In the genomic region with DNA sequence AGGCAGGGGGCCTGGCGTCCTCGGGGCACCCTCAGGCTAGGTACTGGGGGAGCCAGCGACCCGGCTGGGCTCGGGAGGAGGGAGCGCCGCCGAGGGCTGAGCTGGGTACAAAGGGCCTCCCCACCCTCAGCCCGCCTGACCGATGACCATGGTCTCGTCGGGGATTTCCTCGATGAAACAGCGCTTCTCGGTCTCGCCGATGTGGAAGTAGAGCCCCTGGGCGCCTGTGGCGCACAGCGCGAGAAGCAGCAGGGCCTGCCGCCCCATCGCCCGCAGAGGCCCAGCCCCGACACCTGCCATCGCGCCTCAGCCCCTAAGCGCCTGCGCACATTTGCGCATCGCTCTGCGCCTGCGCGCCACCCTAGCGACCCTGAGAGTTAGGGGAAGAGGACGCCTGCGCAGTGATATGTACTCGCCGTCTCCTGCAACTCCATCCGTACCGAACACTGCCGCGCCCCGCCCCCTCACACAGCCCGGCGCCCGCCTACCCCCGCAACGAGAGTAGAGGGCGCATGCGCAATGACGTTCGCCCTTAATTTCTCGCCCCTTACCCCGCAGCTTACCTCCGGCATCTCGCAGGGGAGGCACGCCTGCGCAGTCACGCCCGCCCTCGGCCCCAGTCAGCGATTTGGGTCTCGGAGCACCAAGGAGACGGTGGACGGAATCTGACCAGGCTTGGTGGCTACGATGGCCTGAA, we compare ENCODE assay signal across 8 cellular contexts. TPM values are rescaled to one million over a fixed set of nuclear protein-coding genes. Genes with fewer than 3 reads are reported as not detected.
DNase-seq lines count a peak whose midpoint lies in the region; ATAC-seq, FAIRE-seq and TF ChIP-seq lines count a peak whose summit lies in the region.

A gene (minus strand): TSS at position 325 of the 697 bp plus-strand sequence. CDS start 25 bp downstream, at position 300.

- peaks cover 9 to 16% of the 10 kb centered on the region in 2 experiments; a peak in 4 of 5 replicates for H3K36me3 ChIP-seq in HepG2 (replicated peaks in 1 of 2; ENCODE audit: control insufficient read depth in 1 of 2, insufficient read depth in 2 of 2, low read length in 2 of 2)

- no peaks in the 10 kb centered on the region for H4K20me1 ChIP-seq in HepG2 (ENCODE audit: insufficient read depth, low read length)

- H3K9me3 Mint-ChIP-seq in CD14-positive monocyte, result no peaks in the 10 kb centered on the region

- H3K27me3 Mint-ChIP-seq in CD14-positive monocyte (ENCODE audit: low read depth in 3 of 3), result no peaks in the 10 kb centered on the region

- peak within 1 kb of the TSS; percentile 42 for H2AFZ ChIP-seq in HepG2 (ENCODE audit: low read length)

- FAIRE-seq in HepG2 (lab: Jason Lieb, UNC), result peak; percentile 76

- peak within 1 kb of the TSS; percentile 97 to 99 (median 99) for H3K27ac Mint-ChIP-seq in CD14-positive monocyte

- peak within 1 kb of the TSS; percentile 98 for H3K4me2 ChIP-seq in HepG2 (ENCODE audit: low read depth, low read length)

- no peak for TF ChIP-seq EP300 in HepG2 (IDR thresholded peaks at IDR 0.05; ENCODE audit: low read depth in 2 of 2, low read length in 2 of 2)
- no peak for TF ChIP-seq EP300 in HepG2 (CRISPR knock-in tag; IDR thresholded peaks at IDR 0.05; ENCODE audit: borderline replicate concordance)

- peaks cover 0 to 11% of the 10 kb centered on the region in 2 experiments; a peak in 1 of 5 replicates for H3K27me3 ChIP-seq in HepG2 (ENCODE audit: control insufficient read depth in 1 of 2, insufficient read depth in 2 of 2, low read length in 2 of 2)

- BruUV-seq in HepG2 (replicated peaks; lab: Mats Ljungman, UMichigan), result no TSS peak

- TF ChIP-seq CTCF in CD14-positive monocyte (IDR thresholded peaks at IDR 0.05), result no peak
- TF ChIP-seq CTCF in HepG2 (CRISPR knock-in tag; IDR thresholded peaks at IDR 0.05), result no peak

- intact Hi-C loops in CD14-positive monocyte (cut with micrococcal nuclease), result loop anchor here (5.0 to 10.0 kb wide), 4 partner anchors 53 to 530 kb away; a partner anchor contains a TSS
- intact Hi-C loops in HepG2 (cut with micrococcal nuclease; ENCODE audit: unreplicated experiment), result no loop called here

- peaks cover 32% of the 10 kb centered on the region for H3K4me1 ChIP-seq in HepG2 (ENCODE audit: insufficient read depth, low read length)

- H3K9ac ChIP-seq in HepG2 (ENCODE audit: insufficient read depth, low read depth, low read length), result peak within 1 kb of the TSS; percentile 90

- H3K79me2 ChIP-seq in HepG2 (ENCODE audit: insufficient read depth, low read length), result peaks cover 23% of the 10 kb centered on the region

- H3K9me3 ChIP-seq in HepG2 (ENCODE audit: low read length), result no peaks in the 10 kb centered on the region

- peak; percentile 59; the same call in 1 of the 2 replicates for TF ChIP-seq RAD21 in HepG2 (CRISPR knock-in tag; IDR thresholded peaks at IDR 0.05)

- peak within 1 kb of the TSS; percentile 60 to 87 (median 75) for H3K4me3 ChIP-seq in HepG2 (replicated peaks in 1 of 3; ENCODE audit: insufficient read depth in 1 of 3, low read depth in 2 of 3, low read length in 3 of 3)

- peaks cover 20% of the 10 kb centered on the region for H3K4me1 Mint-ChIP-seq in CD14-positive monocyte

- POLR2A ChIA-PET in HepG2 (lab: Yijun Ruan, JAX), result interaction anchor here (0.6 to 3.0 kb wide), 22 partner anchors 9 to 674 kb away, joined by 3 to 34 read pairs (median 4); a partner anchor contains a TSS

- H3K4me3 Mint-ChIP-seq in CD14-positive monocyte, result peak within 1 kb of the TSS; percentile 87 to 95

- DNase-seq in CD14-positive monocyte (ENCODE audit: low spot score) (peak; percentile 100), NCI-H82 (lab: John Stamatoyannopoulos, UW) (peak; percentile 99), dermis microvascular lymphatic vessel endothelial cell (ENCODE audit: low read depth in 2 of 2) (peak; percentile 96 to 99), HepG2 (ENCODE audit: low spot score) (peak; percentile 96)
- DNase-seq in activated CD4-positive, alpha-beta T cell treated with anti-CD3 and anti-CD28 coated beads, Interleukin-2, amount 50 U/mL, for 48 hours, result peak; percentile 100
- peak; percentile 100 for DNase-seq in stimulated activated CD4-positive, alpha-beta T cell treated with anti-CD3 and anti-CD28 coated beads, Interleukin-4, amount 100 ng/mL, for 1 hour

- peak in 1 of 2 experiments; percentile 85; a peak in 2 of 4 replicates for TF ChIP-seq POLR2A in HepG2 (IDR thresholded peaks at IDR 0.05; ENCODE audit: insufficient read depth in 1 of 2, low read depth in 2 of 2, low read length in 2 of 2)

- ATAC-seq in GM19397 (IDR thresholded peaks at IDR 0.05; ENCODE audit: unreplicated experiment) (peak; percentile 81), HG03571 (IDR thresholded peaks at IDR 0.05; ENCODE audit: unreplicated experiment) (peak; percentile 81), HepG2 (peak; percentile 90)

- peak within 1 kb of the TSS; percentile 76 for H3K27ac ChIP-seq in HepG2 (ENCODE audit: extremely low read length, insufficient read depth, low read length)

- WGBS in HepG2 (ENCODE audit: low lambda C conversion rate), result no CpG with 5 or more reads among the region's 67 CpGs

- H3K36me3 Mint-ChIP-seq in CD14-positive monocyte, result peaks cover 23 to 33% of the 10 kb centered on the region in 2 donors

- in situ Hi-C loops in HepG2 (cut with HindIII; ENCODE audit: extremely low pct_ligation_motif_present, low pct_unique_long_range_greater_than_20kb), result loop anchor here (25.0 kb wide), 1 partner anchor 180 kb away; no protein-coding TSS in a partner anchor

- CTCF ChIA-PET in HepG2 (lab: Yijun Ruan, JAX; ENCODE audit: low intra/inter-chr PET ratio, low total read pairs), result no interaction called here

TF ChIP-seq in HepG2, 621 proteins besides CTCF, POLR2A, EP300 and RAD21 (continues in another document):
- TF ChIP-seq CENPX (CRISPR knock-in tag; IDR thresholded peaks at IDR 0.05) (no peak), ZNF460 (CRISPR knock-in tag; IDR thresholded peaks at IDR 0.05; ENCODE audit: borderline replicate concordance) (no peak), ARNTL (CRISPR knock-in tag; IDR thresholded peaks at IDR 0.05) (no peak), ZMYM4 (CRISPR knock-in tag; IDR thresholded peaks at IDR 0.05) (peak; percentile 11), BRD4 (CRISPR knock-in tag; IDR thresholded peaks at IDR 0.05) (peak; percentile 76; the same call in 1 of the 2 replicates), GATA4 (IDR thresholded peaks at IDR 0.05; ENCODE audit: borderline replicate concordance, low read depth) (peak; percentile 13; the same call in 1 of the 2 replicates), ZNF24 (IDR thresholded peaks at IDR 0.05) (no peak), ZNF350 (CRISPR knock-in tag; IDR thresholded peaks at IDR 0.05; ENCODE audit: borderline replicate concordance, low read depth) (peak; percentile 70), ZNF607 (CRISPR knock-in tag; IDR thresholded peaks at IDR 0.05; ENCODE audit: borderline replicate concordance) (peak; percentile 44)
- TF ChIP-seq, protein P1, sequence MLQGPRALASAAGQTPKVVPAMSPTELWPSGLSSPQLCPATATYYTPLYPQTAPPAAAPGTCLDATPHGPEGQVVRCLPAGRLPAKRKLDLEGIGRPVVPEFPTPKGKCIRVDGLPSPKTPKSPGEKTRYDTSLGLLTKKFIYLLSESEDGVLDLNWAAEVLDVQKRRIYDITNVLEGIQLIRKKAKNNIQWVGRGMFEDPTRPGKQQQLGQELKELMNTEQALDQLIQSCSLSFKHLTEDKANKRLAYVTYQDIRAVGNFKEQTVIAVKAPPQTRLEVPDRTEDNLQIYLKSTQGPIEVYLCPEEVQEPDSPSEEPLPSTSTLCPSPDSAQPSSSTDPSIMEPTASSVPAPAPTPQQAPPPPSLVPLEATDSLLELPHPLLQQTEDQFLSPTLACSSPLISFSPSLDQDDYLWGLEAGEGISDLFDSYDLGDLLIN (CRISPR knock-in tag; IDR thresholded peaks at IDR 0.05; ENCODE audit: borderline replicate concordance), result peak; percentile 44; the same call in 1 of the 2 replicates
- TF ChIP-seq, protein P2, sequence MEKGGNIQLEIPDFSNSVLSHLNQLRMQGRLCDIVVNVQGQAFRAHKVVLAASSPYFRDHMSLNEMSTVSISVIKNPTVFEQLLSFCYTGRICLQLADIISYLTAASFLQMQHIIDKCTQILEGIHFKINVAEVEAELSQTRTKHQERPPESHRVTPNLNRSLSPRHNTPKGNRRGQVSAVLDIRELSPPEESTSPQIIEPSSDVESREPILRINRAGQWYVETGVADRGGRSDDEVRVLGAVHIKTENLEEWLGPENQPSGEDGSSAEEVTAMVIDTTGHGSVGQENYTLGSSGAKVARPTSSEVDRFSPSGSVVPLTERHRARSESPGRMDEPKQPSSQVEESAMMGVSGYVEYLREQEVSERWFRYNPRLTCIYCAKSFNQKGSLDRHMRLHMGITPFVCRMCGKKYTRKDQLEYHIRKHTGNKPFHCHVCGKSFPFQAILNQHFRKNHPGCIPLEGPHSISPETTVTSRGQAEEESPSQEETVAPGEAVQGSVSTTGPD (CRISPR knock-in tag; IDR thresholded peaks at IDR 0.05), result no peak

RNA-seq across cellular contexts. Expression of the gene that starts here (rescaled TPM):
- polyA plus RNA-seq in CD14-positive monocyte (10 to 100 TPM; 45.7 to 49.0 TPM), HepG2 (2011; rRNA removed) (109 and 113 TPM in 2 replicates)
- total RNA-seq in dermis microvascular lymphatic vessel endothelial cell (45.3 and 66.4 TPM in 2 replicates), HepG2 (2016; rRNA removed; fragmentation: Illumina TruSeq; extraction: Trizol) (39.2 and 81.4 TPM in 2 replicates)
- 13.7 and 14.2 TPM in 2 replicates for total RNA-seq in HepG2 (2016; cell fraction: cytosol; rRNA removed; fragmentation: Illumina TruSeq; extraction: Trizol; ENCODE audit: low read depth)
- 42.8 and 80.9 TPM in 2 replicates for total RNA-seq in HepG2 (2016; cell fraction: insoluble cytoplasmic fraction; rRNA removed; fragmentation: Illumina TruSeq; extraction: Trizol)
- 36.3 and 40.4 TPM in 2 replicates for total RNA-seq in HepG2 (2016; cell fraction: membrane; rRNA removed; fragmentation: Illumina TruSeq; extraction: Trizol)
- 71.9 and 87.9 TPM in 2 replicates for total RNA-seq in HepG2 (2016; cell fraction: nucleus; rRNA removed; fragmentation: Illumina TruSeq; extraction: Trizol)
- polyA plus RNA-seq in HepG2 (2011; cell fraction: cytosol; rRNA removed), result 120 and 141 TPM in 2 replicates
- 144 and 146 TPM in 2 replicates for polyA plus RNA-seq in HepG2 (2011; cell fraction: nucleus; rRNA removed)
- 68.1 and 72.3 TPM in 2 replicates for polyA plus RNA-seq in HepG2 (2012)
- 11.1 and 15.6 TPM in 2 replicates for polyA plus RNA-seq in HepG2 (2016; cell fraction: cytosol; fragmentation: Illumina TruSeq; extraction: Trizol; ENCODE audit: low read depth)
- polyA plus RNA-seq in HepG2 (2016; cell fraction: insoluble cytoplasmic fraction; fragmentation: Illumina TruSeq; extraction: Trizol; ENCODE audit: low read depth), result 38.9 and 40.8 TPM in 2 replicates
- polyA plus RNA-seq in HepG2 (2016; cell fraction: membrane; fragmentation: Illumina TruSeq; extraction: Trizol; ENCODE audit: low read depth), result 25.9 and 27.2 TPM in 2 replicates
- polyA plus RNA-seq in HepG2 (2016; cell fraction: nucleus; fragmentation: Illumina TruSeq; extraction: Trizol; ENCODE audit: insufficient read depth, low read depth), result 141 and 156 TPM in 2 replicates
- polyA minus RNA-seq in HepG2 (2011; rRNA and poly(A)+ RNA removed; ENCODE audit: low replicate concordance), result 175 and 196 TPM in 2 replicates
- polyA minus RNA-seq in HepG2 (2011; cell fraction: cytosol; rRNA and poly(A)+ RNA removed), result 60.9 and 63.0 TPM in 2 replicates
- polyA minus RNA-seq in HepG2 (2011; cell fraction: nucleus; rRNA and poly(A)+ RNA removed), result 51.1 and 68.9 TPM in 2 replicates

Comparison
In these comparisons a context has a peak if more than half of its experiments do, and no peak if none do; other contexts are left out.
1. Peak in every context shown above with its lines: DNase-seq, ATAC-seq, H3K4me3 ChIP-seq and H3K27ac ChIP-seq.